Comparison of ENCODE assay signal across 8 cellular contexts in the genomic region with DNA sequence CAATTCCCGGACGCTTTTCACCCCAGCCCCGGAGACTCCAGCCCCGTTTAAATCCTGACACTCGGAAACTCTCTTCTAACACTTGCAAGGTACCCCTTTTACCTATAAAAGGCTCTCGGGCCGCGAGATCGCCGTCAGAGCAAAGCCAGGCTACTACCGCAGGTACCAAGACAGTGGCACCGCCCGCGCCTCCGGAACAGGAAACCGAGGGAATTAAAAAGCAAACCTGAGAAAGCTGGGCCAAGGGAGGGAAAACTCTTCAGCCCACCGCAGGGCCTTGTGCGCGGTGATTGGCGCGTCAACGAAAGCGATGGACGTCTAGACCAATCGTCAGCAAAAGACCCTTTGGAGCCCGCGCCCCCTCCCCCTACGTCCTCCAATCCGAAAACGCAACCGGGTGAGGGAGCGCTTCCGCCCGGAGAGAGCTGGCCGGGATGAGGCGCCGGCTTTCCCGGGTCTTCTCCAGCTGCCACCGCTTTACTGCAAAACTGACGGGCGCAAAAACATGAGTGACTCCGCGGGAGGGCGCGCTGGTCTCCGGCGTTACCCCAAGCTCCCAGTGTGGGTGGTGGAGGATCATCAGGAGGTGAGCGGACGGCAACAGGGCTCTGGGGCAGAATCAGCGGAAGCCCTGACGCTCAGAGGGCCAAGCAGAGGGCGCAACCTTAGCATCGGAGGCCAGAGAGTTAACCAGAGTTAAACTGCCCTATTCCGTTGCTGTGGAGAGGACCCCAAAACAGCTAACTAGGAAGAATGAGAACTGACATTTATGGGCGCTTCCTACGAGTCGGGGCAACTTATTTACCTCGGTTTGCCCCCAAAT. TPM values are rescaled to one million over a fixed set of nuclear protein-coding genes. Genes with fewer than 3 reads are reported as not detected.
DNase-seq lines count a peak whose midpoint lies in the region; ATAC-seq and TF ChIP-seq lines count a peak whose summit lies in the region.

Gene C5orf22 (plus strand): TSS at position 414 of the 823 bp plus-strand sequence. CDS start 92 bp downstream, at position 506.
Gene DROSHA (minus strand): TSS at position 206 of the 823 bp plus-strand sequence. CDS start 3,034 bp downstream, outside the sequence.

- peaks cover 34% of the 10 kb centered on the region for H3K79me2 ChIP-seq in hepatocyte

- no peaks in the 10 kb centered on the region for H3K9me2 ChIP-seq in hepatocyte (replicated peaks; ENCODE audit: insufficient read depth)

- peak; percentile 86 for TF ChIP-seq POLR2A in GM18505 (IDR thresholded peaks at IDR 0.05; ENCODE audit: borderline replicate concordance, extremely low read depth, insufficient read depth, insufficient read length)

- H3K27ac ChIP-seq in hepatocyte: peak within 1 kb of the TSS; percentile 69

- H4K20me1 ChIP-seq in hepatocyte (ENCODE audit: insufficient read depth, poor library complexity, severe bottlenecking): no peaks in the 10 kb centered on the region

- ATAC-seq in GM18505 (IDR thresholded peaks at IDR 0.05; ENCODE audit: unreplicated experiment) (peak; percentile 94), HG02973 (IDR thresholded peaks at IDR 0.05; ENCODE audit: unreplicated experiment) (peak; percentile 89)

- no peaks in the 10 kb centered on the region for H3K9me3 ChIP-seq in hepatocyte (ENCODE audit: low read depth)

- peaks cover 9% of the 10 kb centered on the region for H3K4me1 ChIP-seq in hepatocyte (ENCODE audit: insufficient read depth)

- H3K4me3 ChIP-seq in astrocyte of the cerebellum (ENCODE audit: low read depth, low read length): peak within 1 kb of the TSS; percentile 70
- H3K4me3 ChIP-seq in hepatocyte: peak within 1 kb of the TSS; percentile 82

- peak within 1 kb of the TSS; percentile 90 for H3K4me2 ChIP-seq in hepatocyte

- in situ Hi-C loops in astrocyte of the cerebellum (cut with HindIII; ENCODE audit: low sequenced_read_pairs): no loop called here

- no peaks in the 10 kb centered on the region for H3K27me3 ChIP-seq in hepatocyte

- 1% methylated on average over 57 of the region's 58 CpGs for WGBS in hepatocyte (ENCODE audit: low lambda C conversion rate, missing lambda C conversion rate)

- TF ChIP-seq CTCF in astrocyte of the cerebellum (IDR thresholded peaks at IDR 0.05; ENCODE audit: low read depth, low read length, missing control alignments): peak; percentile 3
- peak; percentile 26 for TF ChIP-seq CTCF in hepatocyte (IDR thresholded peaks at IDR 0.05; ENCODE audit: poor library complexity)

- peak within 1 kb of the TSS; percentile 80 for H2AFZ ChIP-seq in hepatocyte

- H3K36me3 ChIP-seq in hepatocyte (replicated peaks; ENCODE audit: insufficient read depth, low read depth): no peaks in the 10 kb centered on the region

- DNase-seq in NCI-H2029 (lab: John Stamatoyannopoulos, UW) (peak; percentile 98), T-helper 22 cell (ENCODE audit: low read depth) (peak; percentile 86), astrocyte of the cerebellum (ENCODE audit: low read depth) (peak; percentile 90), hepatocyte (ENCODE audit: low spot score) (peak; percentile 97), renal cortical epithelial cell (ENCODE audit: low read depth) (peak; percentile 92), cortex of kidney (lab: John Stamatoyannopoulos, UW) (no peak)

RNA-seq across cellular contexts. Expression of gene C5orf22, which starts in this region (rescaled TPM):
- 15.3 and 16.3 TPM in 2 replicates for total RNA-seq in hepatocyte
- polyA plus RNA-seq in hepatocyte: 12.7 and 15.8 TPM in 2 replicates
- total RNA-seq in renal cortical epithelial cell: 16.5 and 33.9 TPM in 2 replicates

RNA-seq across cellular contexts. Expression of gene DROSHA, which starts in this region (rescaled TPM):
- total RNA-seq in hepatocyte (33.7 and 40.8 TPM in 2 replicates), renal cortical epithelial cell (41.3 and 105 TPM in 2 replicates)
- polyA plus RNA-seq in hepatocyte: 21.9 and 25.3 TPM in 2 replicates
